ENCODE assay signal across 22 cellular contexts in genomic region chr10:110360857-110361474, GRCh38. TPM values are rescaled to one million over a fixed set of nuclear protein-coding genes. Genes with fewer than 3 reads are reported as not detected.
DNase-seq lines count a peak whose midpoint lies in the region; TF ChIP-seq lines count a peak whose summit lies in the region.
"Had no signal": no experiment of that assay in that cellular context is flagged by ENCODE, and none has a peak within 500 bp of the region (broad histone marks: within the 10 kb centered on the region; RNA-seq: fewer than 3 reads in every experiment).

No MANE protein-coding gene starts in this region.

- no peak overlapping the region for H3K27ac ChIP-seq in mesendoderm (ENCODE audit: low read depth, low read length)
- H3K27ac ChIP-seq: esophagus squamous epithelium, right atrium auricular region, thoracic aorta had no signal

- CTCF ChIA-PET in activated naive CD4-positive, alpha-beta T cell treated with anti-CD3 and anti-CD28 coated beads for 36 hours (lab: Charles Lee) = interaction anchor here (0.6 to 1.2 kb wide), 2 partner anchors 9 to 112 kb away, joined by 3 read pairs; no protein-coding TSS in a partner anchor

- no CpG with 5 or more reads among the region's 5 CpGs for WGBS in mesendoderm (ENCODE audit: extremely low coverage, insufficient coverage, low lambda C conversion rate)

- H3K27me3 Mint-ChIP-seq in activated naive CD4-positive, alpha-beta T cell treated with anti-CD3 and anti-CD28 coated beads for 36 hours (ENCODE audit: low read depth) = no peaks in the 10 kb centered on the region
- H3K27me3 Mint-ChIP-seq in chondrocyte (ENCODE audit: low read depth) = no peaks in the 10 kb centered on the region
- no peaks in the 10 kb centered on the region for H3K27me3 Mint-ChIP-seq in mesothelial cell of epicardium (ENCODE audit: low read depth)

- H3K36me3 ChIP-seq in mesendoderm (ENCODE audit: control insufficient read depth, insufficient read depth, low read length) = no peaks in the 10 kb centered on the region
- H3K36me3 ChIP-seq: esophagus squamous epithelium, right atrium auricular region, thoracic aorta had no signal

- no peak overlapping the region for H3K4me3 ChIP-seq in mesendoderm (ENCODE audit: low read length)
- H3K4me3 ChIP-seq: esophagus squamous epithelium, right atrium auricular region, thoracic aorta had no signal

- TF ChIP-seq CTCF in chondrocyte (IDR thresholded peaks at IDR 0.05) = no peak
- no peak for TF ChIP-seq CTCF in mesothelial cell of epicardium (IDR thresholded peaks at IDR 0.05; ENCODE audit: unreplicated experiment)

- DNase-seq in activated naive CD4-positive, alpha-beta T cell treated with anti-CD3 and anti-CD28 coated beads for 36 hours = no peak
- DNase-seq in activated naive CD4-positive, alpha-beta T cell (lab: John Stamatoyannopoulos, UW) = no peak
- DNase-seq in M059J (ENCODE audit: low read depth) (peak; percentile 71), astrocyte of the hippocampus (ENCODE audit: low read depth, low spot score) (peak; percentile 40), mesendoderm (peak; percentile 56), chondrocyte (ENCODE audit: low spot score) (no peak), mesothelial cell of epicardium (ENCODE audit: low spot score in 2 of 2, unreplicated experiment in 2 of 2) (no peak), posterior vena cava (ENCODE audit: low spot score) (no peak)
- DNase-seq: activated effector memory CD4-positive, alpha-beta T cell treated with anti-CD3 and anti-CD28 coated beads, Interleukin-2, amount 50 U/mL, for 16 hours; anterior cingulate cortex; cerebellar nuclear complex; DMS153; effector CD8-positive, alpha-beta T cell; esophagus squamous epithelium; left ventricle myocardium superior; NCI-H1105 treated with DMSO at 0.1 percent for 48 hours; NCI-H524 treated with DMSO at 0.1 percent for 48 hours; nucleus accumbens; SIG-M5 had no signal

- no peak overlapping the region for H3K9ac ChIP-seq in mesendoderm (ENCODE audit: low read length)

- no peak overlapping the region for H3K4me2 ChIP-seq in mesendoderm (ENCODE audit: low read length)

- intact Hi-C loops in activated naive CD4-positive, alpha-beta T cell treated with anti-CD3 and anti-CD28 coated beads for 36 hours (cut with micrococcal nuclease) = loop anchor here (1.0 kb wide), 1 partner anchor 53 kb away; no protein-coding TSS in a partner anchor
- intact Hi-C loops in posterior vena cava (cut with DNase I) = no loop called here

- H3K79me1 ChIP-seq in mesendoderm (ENCODE audit: low read length) = no peaks in the 10 kb centered on the region

- H4K5ac ChIP-seq in mesendoderm (ENCODE audit: low read length) = no peak overlapping the region

- no peak overlapping the region for H3K56ac ChIP-seq in mesendoderm (ENCODE audit: low read length)

- no peak overlapping the region for H2BK5ac ChIP-seq in mesendoderm (ENCODE audit: low read length)

- H3K27me3 ChIP-seq in mesendoderm (ENCODE audit: insufficient read depth, low read length, poor library complexity) = no peaks in the 10 kb centered on the region
- H3K27me3 ChIP-seq: esophagus squamous epithelium, right atrium auricular region had no signal

- H3K4me3 Mint-ChIP-seq in activated naive CD4-positive, alpha-beta T cell treated with anti-CD3 and anti-CD28 coated beads for 36 hours = no peak overlapping the region
- H3K4me3 Mint-ChIP-seq in chondrocyte (ENCODE audit: unreplicated experiment) = no peak overlapping the region
- no peak overlapping the region for H3K4me3 Mint-ChIP-seq in mesothelial cell of epicardium
- H3K4me3 Mint-ChIP-seq: WTC11 had no signal

- no peak overlapping the region for H2BK15ac ChIP-seq in mesendoderm (replicated peaks; ENCODE audit: low read depth)

- no peak overlapping the region for H3K18ac ChIP-seq in mesendoderm (ENCODE audit: low read length)

- no peaks in the 10 kb centered on the region for H3K36me3 Mint-ChIP-seq in activated naive CD4-positive, alpha-beta T cell treated with anti-CD3 and anti-CD28 coated beads for 36 hours (ENCODE audit: low read depth)
- no peaks in the 10 kb centered on the region for H3K36me3 Mint-ChIP-seq in chondrocyte (ENCODE audit: low read depth)
- H3K36me3 Mint-ChIP-seq in mesothelial cell of epicardium = no peaks in the 10 kb centered on the region
- H3K36me3 Mint-ChIP-seq: WTC11 had no signal

- no peak overlapping the region for H2BK120ac ChIP-seq in mesendoderm (ENCODE audit: low read depth, low read length)

- peaks cover 11% of the 10 kb centered on the region for H3K4me1 ChIP-seq in mesendoderm (ENCODE audit: control insufficient read depth, low read depth, low read length)

- H3K23ac ChIP-seq in mesendoderm (ENCODE audit: low read length) = no peak overlapping the region

- peak overlapping the region; percentile 50 for H3K27ac Mint-ChIP-seq in activated naive CD4-positive, alpha-beta T cell treated with anti-CD3 and anti-CD28 coated beads for 36 hours
- no peak overlapping the region for H3K27ac Mint-ChIP-seq in chondrocyte (ENCODE audit: unreplicated experiment)
- no peak overlapping the region for H3K27ac Mint-ChIP-seq in mesothelial cell of epicardium
- H3K27ac Mint-ChIP-seq: WTC11 had no signal

- no peaks in the 10 kb centered on the region for H3K79me2 ChIP-seq in mesendoderm (ENCODE audit: control insufficient read depth, insufficient read depth, low read length)

- H4K8ac ChIP-seq in mesendoderm (ENCODE audit: low read depth, low read length) = no peak overlapping the region

- H3K9me3 Mint-ChIP-seq in activated naive CD4-positive, alpha-beta T cell treated with anti-CD3 and anti-CD28 coated beads for 36 hours = no peaks in the 10 kb centered on the region
- H3K9me3 Mint-ChIP-seq in chondrocyte (ENCODE audit: low read depth) = no peaks in the 10 kb centered on the region
- no peaks in the 10 kb centered on the region for H3K9me3 Mint-ChIP-seq in mesothelial cell of epicardium
- H3K9me3 Mint-ChIP-seq: WTC11 had no signal

- peaks cover 79% of the 10 kb centered on the region for H3K4me1 Mint-ChIP-seq in activated naive CD4-positive, alpha-beta T cell treated with anti-CD3 and anti-CD28 coated beads for 36 hours (ENCODE audit: low read depth)
- H3K4me1 Mint-ChIP-seq in chondrocyte (ENCODE audit: low read depth) (peaks cover 54% of the 10 kb centered on the region), mesothelial cell of epicardium (peaks cover 31% of the 10 kb centered on the region)

- H3K4ac ChIP-seq in mesendoderm (ENCODE audit: low read depth, low read length) = no peak overlapping the region

- no peak overlapping the region for H2AK5ac ChIP-seq in mesendoderm (ENCODE audit: low read length)

RNA-seq across cellular contexts. Expression of gene SMNDC1, which starts 56.2 kb away (rescaled TPM):
- total RNA-seq in activated naive CD4-positive, alpha-beta T cell treated with anti-CD3 and anti-CD28 coated beads for 36 hours = 10 to 100 TPM; 42.4 to 46.2 TPM
- total RNA-seq in M059J (2014; rRNA removed; shearing (Covaris generic)) = 8.4 and 13.3 TPM in 2 replicates
- 44.4 TPM for polyA plus RNA-seq in mesendoderm (2013, experiment 1 of 2)
- polyA plus RNA-seq in mesendoderm (2013, experiment 2 of 2) = 44.1 TPM
- total RNA-seq in chondrocyte (24.9 to 27.5 TPM (median 26.2 TPM) in 3 replicates), mesothelial cell of epicardium (38.5 to 41.4 TPM (median 39.6 TPM) in 3 replicates), posterior vena cava (10 to 100 TPM; 26.4 to 28.1 TPM)

Comparison
In these comparisons a context has a peak if more than half of its experiments do, and no peak if none do; other contexts are left out.
1. DNase-seq: peak in M059J (single experiment), astrocyte of the hippocampus (single experiment) and mesendoderm (single experiment); none in activated naive CD4-positive, alpha-beta T cell treated with anti-CD3 and anti-CD28 coated beads for 36 hours (single experiment), activated naive CD4-positive, alpha-beta T cell (0 of 4), chondrocyte (single experiment), mesothelial cell of epicardium (0 of 2) and posterior vena cava (single experiment).